ENCODE assay signal across 9 cellular contexts in the genomic region with DNA sequence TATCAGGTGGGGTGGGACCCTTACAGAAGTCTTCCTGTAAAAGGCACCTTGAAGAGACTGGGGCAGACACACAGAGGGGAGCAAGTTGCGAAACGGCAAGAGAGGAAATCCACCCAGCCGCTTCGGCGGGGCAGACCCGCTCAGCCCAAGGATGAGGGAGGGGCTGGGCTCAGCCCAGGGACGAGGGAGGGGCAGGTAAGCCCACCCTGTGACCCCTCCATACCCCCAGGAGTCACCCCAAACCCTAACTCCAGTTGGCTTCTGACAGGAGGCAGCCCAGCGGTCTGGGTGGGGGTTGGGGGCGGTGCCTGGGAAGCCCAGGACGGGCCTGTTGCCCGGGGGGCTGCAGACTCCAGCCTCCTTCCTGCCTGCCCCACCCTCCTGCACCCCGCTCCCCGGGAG. TPM values are rescaled to one million over a fixed set of nuclear protein-coding genes. Genes with fewer than 3 reads are reported as not detected.
A peak's percentile ranks its signal among the peaks of the same experiment; 100 is the strongest.
DNase-seq lines count a peak whose midpoint lies in the region; ATAC-seq lines count a peak whose summit lies in the region.
"Had no signal": no experiment of that assay in that cellular context is flagged by ENCODE, and none has a peak within 500 bp of the region (broad histone marks: within the 10 kb centered on the region; RNA-seq: fewer than 3 reads in every experiment).

No MANE protein-coding gene starts in this region.

- peak overlapping the region; percentile 70 for H3K4me3 Mint-ChIP-seq in activated naive CD8-positive, alpha-beta T cell treated with anti-CD3 and anti-CD28 coated beads, Interleukin-2, amount 10 ng/mL, durations not matched to agents 7 days and 5 days
- H3K4me3 Mint-ChIP-seq in stimulated activated naive CD8-positive, alpha-beta T cell treated with anti-CD3 and anti-CD28 coated beads, Interleukin-15, amount 100 ng/mL, for 72 hours: peak overlapping the region; percentile 60 to 77

- no peak for ATAC-seq in activated naive CD8-positive, alpha-beta T cell treated with anti-CD3 and anti-CD28 coated beads, Interleukin-2, amount 10 ng/mL, durations not matched to agents 7 days and 5 days (ENCODE audit: low read depth)
- ATAC-seq in stimulated activated naive CD8-positive, alpha-beta T cell treated with anti-CD3 and anti-CD28 coated beads, Interleukin-15, amount 100 ng/mL, for 72 hours: no peak
- ATAC-seq in GM18907 (IDR thresholded peaks at IDR 0.05; ENCODE audit: unreplicated experiment): no peak
- ATAC-seq in GM21576 (IDR thresholded peaks at IDR 0.05; ENCODE audit: unreplicated experiment): no peak

- peak overlapping the region; percentile 73 for H3K4me3 ChIP-seq in iPS-15b (ENCODE audit: low read depth, low read length)

- H3K9ac ChIP-seq in iPS-15b (ENCODE audit: low read depth, low read length): peak overlapping the region; percentile 37

- H3K27me3 Mint-ChIP-seq in activated naive CD8-positive, alpha-beta T cell treated with anti-CD3 and anti-CD28 coated beads, Interleukin-2, amount 10 ng/mL, durations not matched to agents 7 days and 5 days: peaks cover 18% of the 10 kb centered on the region
- H3K27me3 Mint-ChIP-seq in stimulated activated naive CD8-positive, alpha-beta T cell treated with anti-CD3 and anti-CD28 coated beads, Interleukin-15, amount 100 ng/mL, for 72 hours: peaks cover 28% of the 10 kb centered on the region

- no peaks in the 10 kb centered on the region for H3K36me3 Mint-ChIP-seq in activated naive CD8-positive, alpha-beta T cell treated with anti-CD3 and anti-CD28 coated beads, Interleukin-2, amount 10 ng/mL, durations not matched to agents 7 days and 5 days

- H3K27me3 ChIP-seq in iPS-15b (ENCODE audit: control insufficient read depth, insufficient read depth, low read length): peaks cover 13% of the 10 kb centered on the region
- H3K27me3 ChIP-seq: adrenal gland had no signal

- POLR2A ChIA-PET in activated naive CD8-positive, alpha-beta T cell treated with anti-CD3 and anti-CD28 coated beads, Interleukin-2, amount 10 ng/mL, durations not matched to agents 7 days and 5 days (lab: Charles Lee): interaction anchor here (0.9 kb wide), 1 partner anchor 215 kb away, joined by 4 read pairs; the partner anchor contains the start of gene ZNF195

- H3K9me3 Mint-ChIP-seq in activated naive CD8-positive, alpha-beta T cell treated with anti-CD3 and anti-CD28 coated beads, Interleukin-2, amount 10 ng/mL, durations not matched to agents 7 days and 5 days: no peaks in the 10 kb centered on the region
- no peaks in the 10 kb centered on the region for H3K9me3 Mint-ChIP-seq in stimulated activated naive CD8-positive, alpha-beta T cell treated with anti-CD3 and anti-CD28 coated beads, Interleukin-15, amount 100 ng/mL, for 72 hours

- H3K36me3 ChIP-seq in iPS-15b (ENCODE audit: control insufficient read depth, insufficient read depth, low read length): no peaks in the 10 kb centered on the region
- H3K36me3 ChIP-seq: adrenal gland had no signal

- H3K4me1 ChIP-seq in iPS-15b (ENCODE audit: control insufficient read depth, insufficient read depth, low read length): peaks cover 5% of the 10 kb centered on the region

- no peaks in the 10 kb centered on the region for H3K9me3 ChIP-seq in iPS-15b (ENCODE audit: control insufficient read depth, insufficient read depth, low read length)
- H3K9me3 ChIP-seq: adrenal gland had no signal

- peaks cover 12% of the 10 kb centered on the region for H3K4me1 Mint-ChIP-seq in activated naive CD8-positive, alpha-beta T cell treated with anti-CD3 and anti-CD28 coated beads, Interleukin-2, amount 10 ng/mL, durations not matched to agents 7 days and 5 days
- peaks cover 64% of the 10 kb centered on the region for H3K4me1 Mint-ChIP-seq in stimulated activated naive CD8-positive, alpha-beta T cell treated with anti-CD3 and anti-CD28 coated beads, Interleukin-15, amount 100 ng/mL, for 72 hours

- DNase-seq in HuH-7.5 (ENCODE audit: low spot score) (peak; percentile 3), AG08395 (ENCODE audit: low spot score) (no peak)
- peak; percentile 48 for DNase-seq in activated naive CD8-positive, alpha-beta T cell treated with anti-CD3 and anti-CD28 coated beads, Interleukin-2, amount 10 ng/mL, durations not matched to agents 7 days and 5 days
- DNase-seq in stimulated activated naive CD8-positive, alpha-beta T cell treated with anti-CD3 and anti-CD28 coated beads, Interleukin-15, amount 100 ng/mL, for 72 hours: peak in 1 of 2 donors; percentile 9
- no peak for DNase-seq in effector CD8-positive, alpha-beta T cell (lab: John Stamatoyannopoulos, UW)

- peak overlapping the region; percentile 61 for H3K27ac Mint-ChIP-seq in activated naive CD8-positive, alpha-beta T cell treated with anti-CD3 and anti-CD28 coated beads, Interleukin-2, amount 10 ng/mL, durations not matched to agents 7 days and 5 days
- H3K27ac Mint-ChIP-seq in stimulated activated naive CD8-positive, alpha-beta T cell treated with anti-CD3 and anti-CD28 coated beads, Interleukin-15, amount 100 ng/mL, for 72 hours: peak overlapping the region; percentile 37 to 85

RNA-seq across cellular contexts. Expression of gene OSBPL5, which starts 1.0 kb away (rescaled TPM):
- total RNA-seq in activated naive CD8-positive, alpha-beta T cell treated with anti-CD3 and anti-CD28 coated beads, Interleukin-2, amount 10 ng/mL, durations not matched to agents 7 days and 5 days: 10 to 100 TPM; 13.0 to 13.2 TPM

RNA-seq across cellular contexts. Expression of gene MRGPRG, which starts 54.5 kb away (rescaled TPM):
- total RNA-seq in activated naive CD8-positive, alpha-beta T cell treated with anti-CD3 and anti-CD28 coated beads, Interleukin-2, amount 10 ng/mL, durations not matched to agents 7 days and 5 days: not detected
- total RNA-seq: adrenal gland had no signal

Comparison
In these comparisons a context has a peak if more than half of its experiments do, and no peak if none do; other contexts are left out.
1. DNase-seq: peak in HuH-7.5 (single experiment) and activated naive CD8-positive, alpha-beta T cell treated with anti-CD3 and anti-CD28 coated beads, Interleukin-2, amount 10 ng/mL, durations not matched to agents 7 days and 5 days (single experiment); none in effector CD8-positive, alpha-beta T cell (single experiment) and AG08395 (single experiment).